Comparison of ENCODE assay signal across 8 cellular contexts in genomic region chr22:38656256-38657148, GRCh38. TPM values are rescaled to one million over a fixed set of nuclear protein-coding genes. Genes with fewer than 3 reads are reported as not detected.
DNase-seq lines count a peak whose midpoint lies in the region; ATAC-seq and TF ChIP-seq lines count a peak whose summit lies in the region.

Gene CBY1 (plus strand): TSS chr22:38656638. CDS start chr22:38668055, 11,417 bp downstream.
Gene FAM227A (minus strand): TSS chr22:38656392. CDS start chr22:38650168, 6,224 bp downstream.

- H3K27ac ChIP-seq in KMS-11 (peak within 1 kb of the TSS; percentile 83), Peyer's patch (peak within 1 kb of the TSS; percentile 77 to 86 (median 82)), esophagus squamous epithelium (peak within 1 kb of the TSS; percentile 90 to 98 (median 90)), muscle layer of duodenum (ENCODE audit: low read length) (peak within 1 kb of the TSS; percentile 96)

- H3K4me1 ChIP-seq in KMS-11 (ENCODE audit: low read depth, poor library complexity, severe bottlenecking) (peaks cover 17% of the 10 kb centered on the region), Peyer's patch (peaks cover 0 to 12% (median 5%) of the 10 kb centered on the region in 4 donors), esophagus squamous epithelium (peaks cover 0 to 27% (median 12%) of the 10 kb centered on the region in 3 donors), muscle layer of duodenum (ENCODE audit: control insufficient read depth in 1 of 2, insufficient read depth in 2 of 2, low read length in 2 of 2) (peaks cover 6 to 14% of the 10 kb centered on the region in 2 donors)

- peak; percentile 70 for ATAC-seq in GM21737 (IDR thresholded peaks at IDR 0.05; ENCODE audit: unreplicated experiment)

- TF ChIP-seq CTCF in KMS-11 (conservative IDR thresholded peaks at IDR 0.05; ENCODE audit: low read depth, low read length): no peak
- peak in 2 of 6 experiments; percentile 3 to 20 for TF ChIP-seq CTCF in Peyer's patch (IDR thresholded peaks at IDR 0.05)
- peak in 1 of 6 experiments; percentile 12 for TF ChIP-seq CTCF in esophagus squamous epithelium (IDR thresholded peaks at IDR 0.05)

- intact Hi-C loops in esophagus squamous epithelium (cut with DNase I): no loop called here

- DNase-seq in DMS153 treated with DMSO at 0.1 percent for 48 hours (lab: John Stamatoyannopoulos, UW; ENCODE audit: unreplicated experiment): peak; percentile 75
- DNase-seq in Peyer's patch: peak; percentile 81 to 91 (median 91)
- peak; percentile 78 for DNase-seq in activated T-helper 1 cell treated with Interleukin-2 at 50 U/mL for 16 hours (ENCODE audit: low read depth)
- peak; percentile 58 for DNase-seq in esophagus squamous epithelium (lab: John Stamatoyannopoulos, UW)
- DNase-seq in stimulated activated CD8-positive, alpha-beta memory T cell treated with anti-CD3 and anti-CD28 coated beads, Interleukin-7, amount 100 ng/mL, for 1 hour (ENCODE audit: low read depth in 2 of 2): peak; percentile 65 to 74

- peak; percentile 48 to 58 for TF ChIP-seq POLR2A in Peyer's patch (IDR thresholded peaks at IDR 0.05)
- peak in 1 of 4 donors; percentile 72 for TF ChIP-seq POLR2A in esophagus squamous epithelium (IDR thresholded peaks at IDR 0.05)

- H4K20me1 ChIP-seq in KMS-11 (ENCODE audit: insufficient read depth): no peaks in the 10 kb centered on the region

- peak within 1 kb of the TSS; percentile 70 for H3K4me2 ChIP-seq in KMS-11

- H3K27me3 ChIP-seq in KMS-11 (ENCODE audit: insufficient read depth, low read depth) (no peaks in the 10 kb centered on the region), Peyer's patch (no peaks in the 10 kb centered on the region), esophagus squamous epithelium (no peaks in the 10 kb centered on the region), muscle layer of duodenum (ENCODE audit: low read depth, low read length) (no peaks in the 10 kb centered on the region)

- H3K36me3 ChIP-seq in KMS-11 (ENCODE audit: insufficient read depth) (no peaks in the 10 kb centered on the region), Peyer's patch (no peaks in the 10 kb centered on the region), esophagus squamous epithelium (peaks cover 0 to 13% (median 0%) of the 10 kb centered on the region in 3 donors), muscle layer of duodenum (ENCODE audit: control insufficient read depth in 1 of 2, insufficient read depth in 2 of 2, low read length in 2 of 2) (peaks cover 0 to under 1% of the 10 kb centered on the region in 2 donors)

- peak within 1 kb of the TSS; percentile 86 for H2AFZ ChIP-seq in KMS-11 (ENCODE audit: low read depth)

- H3K9me3 ChIP-seq in Peyer's patch (no peaks in the 10 kb centered on the region), esophagus squamous epithelium (no peaks in the 10 kb centered on the region), muscle layer of duodenum (ENCODE audit: control insufficient read depth in 1 of 2, low read length in 2 of 2) (no peaks in the 10 kb centered on the region)

- H3K4me3 ChIP-seq in KMS-11 (IDR thresholded peaks at IDR 0.05; ENCODE audit: insufficient read depth, low read depth, low read length) (peak within 1 kb of the TSS; percentile 75), Peyer's patch (peak within 1 kb of the TSS; percentile 65 to 89 (median 76)), esophagus squamous epithelium (peak within 1 kb of the TSS; percentile 78 to 99 (median 88)), muscle layer of duodenum (ENCODE audit: low read depth in 1 of 2, low read length in 2 of 2) (peak within 1 kb of the TSS; percentile 72 to 96)

- 0% methylated on average over 11 to 22 of the region's 70 CpGs for WGBS in esophagus squamous epithelium, 2 donors

- H3K9ac ChIP-seq in KMS-11: peak within 1 kb of the TSS; percentile 90

- H3K79me2 ChIP-seq in KMS-11 (ENCODE audit: insufficient read depth, low read depth): no peaks in the 10 kb centered on the region; the same call in 1 of the 2 replicates

RNA-seq across cellular contexts. Expression of gene CBY1, which starts in this region (rescaled TPM):
- total RNA-seq in Peyer's patch (10 to 100 TPM in 2 of 4 donors, 1 to 10 TPM in 2; 6.6 to 19.5 (median 12.3) TPM), esophagus squamous epithelium (10 to 100 TPM in 3 of 4 donors, 1 to 10 TPM in 1; 8.7 to 21.1 (median 13.1) TPM)

RNA-seq across cellular contexts. Expression of gene FAM227A, which starts in this region (rescaled TPM):
- total RNA-seq in Peyer's patch (10 to 100 TPM in 1 of 4 donors, 1 to 10 TPM in 1, not detected in 2; 2.6 to 18.2 TPM), esophagus squamous epithelium (1 to 10 TPM in 1 of 4 donors, under 1 TPM in 3; 0.04 to 1.0 (median 0.12) TPM)

Comparison
In these comparisons a context has a peak if more than half of its experiments do, and no peak if none do; other contexts are left out.
1. Peak in every context shown above with its lines: DNase-seq, ATAC-seq, H3K4me3 ChIP-seq and H3K27ac ChIP-seq.